Comparison of ENCODE assay signal across 25 cellular contexts in the genomic region with DNA sequence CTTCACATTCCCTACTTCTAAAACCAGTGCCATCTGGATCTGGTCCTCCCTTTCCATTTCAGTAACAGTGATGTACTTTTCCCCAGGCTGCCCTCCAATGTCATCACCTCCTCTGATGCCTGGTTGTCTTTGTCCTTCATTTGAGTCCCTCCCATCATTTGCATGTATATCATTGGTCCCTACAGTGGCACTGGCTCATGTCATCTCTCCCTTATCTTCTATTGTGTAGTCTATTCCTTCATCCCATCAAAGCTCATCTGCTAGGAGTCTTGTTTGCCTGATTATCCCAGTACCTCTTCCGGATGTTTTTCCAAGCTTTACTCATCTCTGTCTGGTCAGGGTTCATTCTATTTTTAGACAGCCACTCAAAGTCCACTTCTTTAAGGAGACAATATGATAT.
"Had no signal": no experiment of that assay in that cellular context is flagged by ENCODE, and none has a peak within 500 bp of the region (broad histone marks: within the 10 kb centered on the region; RNA-seq: fewer than 3 reads in every experiment).

No MANE protein-coding gene starts in this region.

- H3K4me1 ChIP-seq: ascending aorta, esophagus squamous epithelium, left lung, lower lobe of right lung had no signal

- ATAC-seq: left lung; lower lobe of right lung; sciatic nerve; stimulated activated effector memory CD8-positive, alpha-beta T cell treated with anti-CD3 and anti-CD28 coated beads, Interleukin-12 subunit alpha, Interleukin-12 subunit beta, amount 100 ng/mL, for 72 hours; T-helper 17 cell; WTC11 had no signal

- H3K4me3 ChIP-seq: ascending aorta, esophagus squamous epithelium, left lung, lower lobe of right lung, skin epidermis, thoracic aorta had no signal

- H3K9me3 ChIP-seq: esophagus squamous epithelium, lower lobe of right lung, thoracic aorta had no signal

- DNase-seq: activated CD4-positive, alpha-beta memory T cell treated with anti-CD3 and anti-CD28 coated beads, Interleukin-2, amount 10 ng/mL, durations not matched to agents 7 days and 5 days; activated CD4-positive, alpha-beta T cell treated with anti-CD3 and anti-CD28 coated beads for 1 hour; activated CD4-positive, alpha-beta T cell treated with anti-CD3 and anti-CD28 coated beads, Interleukin-2, amount 10 ng/mL, durations not matched to agents 7 days and 5 days; activated CD8-positive, alpha-beta memory T cell treated with anti-CD3 and anti-CD28 coated beads, Interleukin-2, amount 50 U/mL, for 48 hours; activated gamma-delta T cell; activated naive CD4-positive, alpha-beta T cell treated with anti-CD3 and anti-CD28 coated beads, Interleukin-2, amount 10 ng/mL, durations not matched to agents 7 days and 5 days; activated naive CD8-positive, alpha-beta T cell treated with anti-CD3 and anti-CD28 coated beads, Interleukin-2, amount 10 ng/mL, durations not matched to agents 7 days and 5 days; activated T-cell treated with anti-CD3 and anti-CD28 coated beads, Interleukin-2, amount 50 U/mL, for 24 hours; dermis blood vessel endothelial cell; effector CD4-positive, alpha-beta T cell; esophagus squamous epithelium; kidney glomerular epithelial cell; left lung; lower lobe of right lung; mesendoderm; posterior cingulate gyrus; stimulated activated CD4-positive, alpha-beta T cell treated with anti-CD3 and anti-CD28 coated beads, Interleukin-4, amount 100 ng/mL, for 24 hours; T-helper 17 cell; trophoblast cell had no signal

- H3K36me3 ChIP-seq: ascending aorta, esophagus squamous epithelium, left lung, lower lobe of right lung, thoracic aorta had no signal
